In the genomic region with DNA sequence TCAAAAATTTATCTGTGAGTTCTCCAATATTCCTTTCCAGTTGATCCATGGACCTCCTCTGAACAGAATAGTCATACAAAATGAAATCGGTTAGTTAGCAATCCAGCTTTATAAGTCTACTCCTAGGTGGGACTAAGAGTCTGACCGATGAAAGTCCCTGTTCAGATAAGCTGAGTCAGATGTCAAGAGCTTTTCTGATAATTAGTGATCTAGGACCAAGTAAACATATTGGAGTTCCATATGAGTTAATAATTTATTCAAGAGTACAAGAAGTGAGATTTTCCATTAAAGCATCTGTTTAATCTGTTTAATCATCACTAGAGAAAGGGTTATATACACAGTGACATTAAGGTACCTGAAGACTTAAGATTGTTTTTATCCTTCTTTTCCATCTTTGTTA, we compare ENCODE assay signal across 27 cellular contexts.
"Had no signal": no experiment of that assay in that cellular context is flagged by ENCODE, and none has a peak within 500 bp of the region (broad histone marks: within the 10 kb centered on the region; RNA-seq: fewer than 3 reads in every experiment).

No MANE protein-coding gene starts in this region.

- DNase-seq: activated CD4-positive, alpha-beta memory T cell treated with anti-CD3 and anti-CD28 coated beads, Interleukin-2, amount 10 ng/mL, durations not matched to agents 7 days and 5 days; activated CD4-positive, alpha-beta T cell treated with anti-CD3 and anti-CD28 coated beads for 1 hour; activated CD4-positive, alpha-beta T cell treated with anti-CD3 and anti-CD28 coated beads for 48 hours; activated CD4-positive, CD25-positive, alpha-beta regulatory T cell; activated CD8-positive, alpha-beta memory T cell treated with anti-CD3 and anti-CD28 coated beads for 24 hours; activated CD8-positive, alpha-beta memory T cell treated with anti-CD3 and anti-CD28 coated beads, Interleukin-2, amount 10 ng/mL, durations not matched to agents 7 days and 5 days; activated CD8-positive, alpha-beta memory T cell treated with anti-CD3 and anti-CD28 coated beads, Interleukin-2, amount 50 U/mL, for 48 hours; activated effector memory CD4-positive, alpha-beta T cell treated with Interleukin-2 at 50 U/mL for 16 hours; activated naive CD4-positive, alpha-beta T cell treated with anti-CD3 and anti-CD28 coated beads, Interleukin-2, amount 10 ng/mL, durations not matched to agents 7 days and 5 days; activated naive CD8-positive, alpha-beta T cell treated with anti-CD3 and anti-CD28 coated beads, Interleukin-2, amount 50 U/mL, for 24 hours; activated T-cell treated with anti-CD3 and anti-CD28 coated beads, Interleukin-2, amount 50 U/mL, for 48 hours; anterior cingulate cortex; caudate nucleus; NCI-H1105; NCI-H1417 treated with DMSO at 0.1 percent for 48 hours; NCI-H1694; NCI-H1930; NCI-H2081 treated with DMSO at 0.1 percent for 48 hours; NCI-H226; NCI-H446 treated with DMSO at 0.1 percent for 48 hours; NCI-H82; PC-9; Right ventricle myocardium superior; T1000; WERI-Rb-1 had no signal

- H2AFZ ChIP-seq: PC-9 had no signal

- H3K27ac ChIP-seq: PC-9, WERI-Rb-1 had no signal

- H3K4me3 ChIP-seq: K562, PC-9 had no signal

- FAIRE-seq: bronchial epithelial cell, K562 had no signal

- H3K4me2 ChIP-seq: PC-9 had no signal
